Comparison of ENCODE assay signal across 20 cellular contexts in genomic region chr7:129047761-129048160, GRCh38.
"Had no signal": no experiment of that assay in that cellular context is flagged by ENCODE, and none has a peak within 500 bp of the region (broad histone marks: within the 10 kb centered on the region; RNA-seq: fewer than 3 reads in every experiment).

No MANE protein-coding gene starts in this region.

- H3K27me3 ChIP-seq: ascending aorta, cardiac muscle cell, neutrophil, tibial nerve had no signal

- H3K36me3 ChIP-seq: cardiac muscle cell, tibial nerve had no signal

- H3K27me3 Mint-ChIP-seq: activated naive CD4-positive, alpha-beta T cell treated with anti-CD3 and anti-CD28 coated beads, Interleukin-2, amount 10 ng/mL, durations not matched to agents 7 days and 5 days; naive thymus-derived CD8-positive, alpha-beta T cell had no signal

- H3K27ac ChIP-seq: ascending aorta, cardiac muscle cell, neutrophil, tibial nerve had no signal

- H3K27ac Mint-ChIP-seq: activated naive CD4-positive, alpha-beta T cell treated with anti-CD3 and anti-CD28 coated beads, Interleukin-2, amount 10 ng/mL, durations not matched to agents 7 days and 5 days; activated T-helper 2 cell treated with anti-CD3 and anti-CD28 coated beads, Interferon-gamma antibody, Interleukin-2, Interleukin-4, amounts not matched to agents 10 μg/mL and 5 μg/mL and 100 μg/mL, durations not matched to agents 14 hours and 24 hours and 36 hours; T-helper 2 cell treated with Interferon-gamma antibody and Interleukin-4, amounts not matched to agents 5 μg/mL and 100 μg/mL, for 36 hours had no signal

- H3K9me3 ChIP-seq: ascending aorta, neutrophil, tibial nerve had no signal

- H3K4me3 Mint-ChIP-seq: activated naive CD4-positive, alpha-beta T cell treated with anti-CD3 and anti-CD28 coated beads, Interleukin-2, amount 10 ng/mL, durations not matched to agents 7 days and 5 days; T-helper 2 cell treated with Interferon-gamma antibody and Interleukin-4, amounts not matched to agents 5 μg/mL and 100 μg/mL, for 36 hours had no signal

- FAIRE-seq: keratinocyte, small intestine had no signal

- ATAC-seq: activated CD4-positive, CD25-positive, alpha-beta regulatory T cell treated with anti-CD3 and anti-CD28 coated beads, Interleukin-2, amount 50 U/mL, for 24 hours; left lobe of liver; naive thymus-derived CD8-positive, alpha-beta T cell had no signal

- H3K9me3 Mint-ChIP-seq: activated naive CD4-positive, alpha-beta T cell treated with anti-CD3 and anti-CD28 coated beads, Interleukin-2, amount 10 ng/mL, durations not matched to agents 7 days and 5 days; activated T-helper 2 cell treated with anti-CD3 and anti-CD28 coated beads, Interferon-gamma antibody, Interleukin-2, Interleukin-4, amounts not matched to agents 10 μg/mL and 5 μg/mL and 100 μg/mL, durations not matched to agents 14 hours and 24 hours and 36 hours; naive thymus-derived CD8-positive, alpha-beta T cell; T-helper 2 cell treated with Interferon-gamma antibody and Interleukin-4, amounts not matched to agents 5 μg/mL and 100 μg/mL, for 36 hours had no signal

- H3K4me3 ChIP-seq: ascending aorta, cardiac muscle cell, tibial nerve had no signal

- DNase-seq: activated naive CD4-positive, alpha-beta T cell treated with anti-CD3 and anti-CD28 coated beads, Interleukin-2, amount 10 ng/mL, durations not matched to agents 7 days and 5 days; erythroblast; mammary epithelial cell; naive thymus-derived CD8-positive, alpha-beta T cell; posterior cingulate gyrus; small intestine; stimulated activated CD4-positive, alpha-beta T cell treated with anti-CD3 and anti-CD28 coated beads, Interleukin-4, amount 100 ng/mL, for 4 hours; stimulated activated CD8-positive, alpha-beta memory T cell treated with anti-CD3 and anti-CD28 coated beads, Interleukin-4, amount 100 ng/mL, for 48 hours; stimulated activated naive CD4-positive, alpha-beta T cell treated with Interleukin-2 at 50 U/mL for 16 hours; substantia nigra; SW 1271 had no signal
